2 cellular contexts compared by ENCODE assay signal in genomic region chr19:1748703-1749341, GRCh38.
A peak's percentile ranks its signal among the peaks of the same experiment; 100 is the strongest.
TF ChIP-seq lines count a peak whose summit lies in the region.

No MANE protein-coding gene starts in this region.

TF ChIP-seq in K562, 482 proteins besides CTCF, POLR2A, EP300 and RAD21 (continues in another document):
- no peak for TF ChIP-seq PML (IDR thresholded peaks at IDR 0.05; ENCODE audit: low read length)
- peak in 1 of 2 experiments; percentile 19 for TF ChIP-seq E2F6 (IDR thresholded peaks at IDR 0.05; ENCODE audit: borderline replicate concordance in 1 of 2, extremely low read depth in 1 of 2, insufficient read depth in 1 of 2, insufficient read length in 1 of 2, low read depth in 1 of 2, low read length in 1 of 2, poor library complexity in 1 of 2, severe bottlenecking in 1 of 2)
- 0 out of 2 replicates have a peak, but pooled peaks have one; percentile 15 for TF ChIP-seq GABPB1 (CRISPR knock-in tag; IDR thresholded peaks at IDR 0.05)
- TF ChIP-seq ZFX (CRISPR knock-in tag; IDR thresholded peaks at IDR 0.05), result peak; percentile 38; the same call in 1 of the 2 replicates
- TF ChIP-seq ZNF589 (CRISPR knock-in tag; IDR thresholded peaks at IDR 0.05; ENCODE audit: low read depth), result no peak
- no peak for TF ChIP-seq MCM3 (IDR thresholded peaks at IDR 0.05)
- TF ChIP-seq RNF2 (IDR thresholded peaks at IDR 0.05), result no peak
- TF ChIP-seq CEBPZ (IDR thresholded peaks at IDR 0.05; ENCODE audit: borderline replicate concordance, low read depth, low read length), result no peak
- TF ChIP-seq ZNF644 (tag; IDR thresholded peaks at IDR 0.05; ENCODE audit: low read depth), result no peak
- no peak for TF ChIP-seq NCOA2 (IDR thresholded peaks at IDR 0.05; ENCODE audit: partially characterized antibody in 2 of 2)
- TF ChIP-seq SMARCE1 (IDR thresholded peaks at IDR 0.05), result no peak
- TF ChIP-seq FOXA3 (CRISPR knock-in tag; conservative IDR thresholded peaks at IDR 0.05 in 1 of 2, IDR thresholded peaks at IDR 0.05 in 1 of 2), result no peak
- TF ChIP-seq SP1 (CRISPR knock-in tag; IDR thresholded peaks at IDR 0.05), result no peak
- TF ChIP-seq E2F4 (CRISPR knock-in tag; IDR thresholded peaks at IDR 0.05; ENCODE audit: low read depth), result no peak
- no peak for TF ChIP-seq ZFP1 (CRISPR knock-in tag; IDR thresholded peaks at IDR 0.05)
- TF ChIP-seq MIER1 (IDR thresholded peaks at IDR 0.05; ENCODE audit: low read depth), result no peak
- no peak for TF ChIP-seq NFATC3 (IDR thresholded peaks at IDR 0.05)
- no peak for TF ChIP-seq RAD51 (IDR thresholded peaks at IDR 0.05; ENCODE audit: borderline replicate concordance, low read depth)
- no peak for TF ChIP-seq ZNF668 (CRISPR knock-in tag; IDR thresholded peaks at IDR 0.05)
- 0 out of 2 replicates have a peak, but pooled peaks have one; percentile 30 for TF ChIP-seq ARID4B (CRISPR knock-in tag; IDR thresholded peaks at IDR 0.05)

TF ChIP-seq in HepG2, 621 proteins besides CTCF, POLR2A, EP300 and RAD21:
- TF ChIP-seq PBX3 (CRISPR knock-in tag; IDR thresholded peaks at IDR 0.05; ENCODE audit: borderline replicate concordance), result no peak
- TF ChIP-seq MLX (CRISPR knock-in tag; IDR thresholded peaks at IDR 0.05), result no peak
- TF ChIP-seq MTF2 (CRISPR knock-in tag; IDR thresholded peaks at IDR 0.05; ENCODE audit: borderline replicate concordance), result 0 out of 2 replicates have a peak, but pooled peaks have one; percentile 5
- TF ChIP-seq ZNF800 (CRISPR knock-in tag; IDR thresholded peaks at IDR 0.05), result 0 out of 2 replicates have a peak, but pooled peaks have one; percentile 14
- TF ChIP-seq TAF1 (CRISPR knock-in tag; IDR thresholded peaks at IDR 0.05), result 0 out of 2 replicates have a peak, but pooled peaks have one; percentile 4
